14 cellular contexts compared by ENCODE assay signal in genomic region chr17:77090476-77090875, GRCh38. TPM values are rescaled to one million over a fixed set of nuclear protein-coding genes. Genes with fewer than 3 reads are reported as not detected.
A peak's percentile ranks its signal among the peaks of the same experiment; 100 is the strongest.
DNase-seq lines count a peak whose midpoint lies in the region; ATAC-seq and TF ChIP-seq lines count a peak whose summit lies in the region.
"Had no signal": no experiment of that assay in that cellular context is flagged by ENCODE, and none has a peak within 500 bp of the region (broad histone marks: within the 10 kb centered on the region; RNA-seq: fewer than 3 reads in every experiment).

No MANE protein-coding gene starts in this region.

- H3K9me3 ChIP-seq in Loucy (ENCODE audit: insufficient read depth, low read depth, low read length) (no peaks in the 10 kb centered on the region), psoas muscle (no peaks in the 10 kb centered on the region)

- peaks cover 3% of the 10 kb centered on the region for H3K27me3 Mint-ChIP-seq in activated CD8-positive, alpha-beta memory T cell treated with anti-CD3 and anti-CD28 coated beads, Interleukin-2, amount 10 ng/mL, durations not matched to agents 7 days and 5 days
- peaks cover 3% of the 10 kb centered on the region for H3K27me3 Mint-ChIP-seq in activated naive CD8-positive, alpha-beta T cell treated with anti-CD3 and anti-CD28 coated beads, Interleukin-2, amount 10 ng/mL, durations not matched to agents 7 days and 5 days

- no peaks in the 10 kb centered on the region for H3K9me3 Mint-ChIP-seq in activated CD8-positive, alpha-beta memory T cell treated with anti-CD3 and anti-CD28 coated beads, Interleukin-2, amount 10 ng/mL, durations not matched to agents 7 days and 5 days (ENCODE audit: low read depth)
- H3K9me3 Mint-ChIP-seq in activated naive CD8-positive, alpha-beta T cell treated with anti-CD3 and anti-CD28 coated beads, Interleukin-2, amount 10 ng/mL, durations not matched to agents 7 days and 5 days, result no peaks in the 10 kb centered on the region

- H3K4me1 Mint-ChIP-seq in activated CD8-positive, alpha-beta memory T cell treated with anti-CD3 and anti-CD28 coated beads, Interleukin-2, amount 10 ng/mL, durations not matched to agents 7 days and 5 days, result peaks cover 64% of the 10 kb centered on the region
- peaks cover 40% of the 10 kb centered on the region for H3K4me1 Mint-ChIP-seq in activated naive CD8-positive, alpha-beta T cell treated with anti-CD3 and anti-CD28 coated beads, Interleukin-2, amount 10 ng/mL, durations not matched to agents 7 days and 5 days

- H3K9ac ChIP-seq in Loucy (ENCODE audit: low read depth, low read length, poor library complexity, severe bottlenecking), result peak overlapping the region; percentile 97

- TF ChIP-seq CTCF in Loucy (conservative IDR thresholded peaks at IDR 0.05; ENCODE audit: low read length) (no peak), psoas muscle (IDR thresholded peaks at IDR 0.05) (no peak)

- H3K4me3 ChIP-seq in Loucy (ENCODE audit: low read length, poor library complexity, severe bottlenecking) (peak overlapping the region; percentile 89), psoas muscle (peak overlapping the region; percentile 93)

- no peak for ATAC-seq in activated CD8-positive, alpha-beta memory T cell treated with anti-CD3 and anti-CD28 coated beads, Interleukin-2, amount 10 ng/mL, durations not matched to agents 7 days and 5 days
- no peak for ATAC-seq in activated naive CD8-positive, alpha-beta T cell treated with anti-CD3 and anti-CD28 coated beads, Interleukin-2, amount 10 ng/mL, durations not matched to agents 7 days and 5 days (ENCODE audit: low read depth)
- ATAC-seq in psoas muscle, result no peak
- ATAC-seq: esophagus mucosa, Right ventricle myocardium inferior had no signal

- H3K4me2 ChIP-seq in Loucy (ENCODE audit: low read depth, low read length, poor library complexity, severe bottlenecking), result peak overlapping the region; percentile 87

- H4K20me1 ChIP-seq in Loucy (ENCODE audit: insufficient read depth, low read length, poor library complexity, severe bottlenecking), result peaks cover 3% of the 10 kb centered on the region

- peak overlapping the region; percentile 69 for H3K27ac Mint-ChIP-seq in activated CD8-positive, alpha-beta memory T cell treated with anti-CD3 and anti-CD28 coated beads, Interleukin-2, amount 10 ng/mL, durations not matched to agents 7 days and 5 days
- peak overlapping the region; percentile 63 for H3K27ac Mint-ChIP-seq in activated naive CD8-positive, alpha-beta T cell treated with anti-CD3 and anti-CD28 coated beads, Interleukin-2, amount 10 ng/mL, durations not matched to agents 7 days and 5 days

- H3K79me2 ChIP-seq in Loucy (ENCODE audit: insufficient read depth, low read length), result peaks cover 55% of the 10 kb centered on the region

- no peak overlapping the region for H2AFZ ChIP-seq in Loucy (ENCODE audit: low read length)

- peak overlapping the region; percentile 82 for H3K4me3 Mint-ChIP-seq in activated CD8-positive, alpha-beta memory T cell treated with anti-CD3 and anti-CD28 coated beads, Interleukin-2, amount 10 ng/mL, durations not matched to agents 7 days and 5 days
- peak overlapping the region; percentile 51 for H3K4me3 Mint-ChIP-seq in activated naive CD8-positive, alpha-beta T cell treated with anti-CD3 and anti-CD28 coated beads, Interleukin-2, amount 10 ng/mL, durations not matched to agents 7 days and 5 days

- WGBS in psoas muscle, 3 donors, result 63 to 83% (median 74%) methylated on average over 5 of the region's 5 CpGs

- no peak for DNase-seq in activated CD8-positive, alpha-beta memory T cell treated with anti-CD3 and anti-CD28 coated beads, Interleukin-2, amount 10 ng/mL, durations not matched to agents 7 days and 5 days
- no peak for DNase-seq in activated CD8-positive, alpha-beta memory T cell treated with anti-CD3 and anti-CD28 coated beads, Interleukin-2, amount 50 U/mL, for 4 hours
- DNase-seq in activated naive CD8-positive, alpha-beta T cell treated with anti-CD3 and anti-CD28 coated beads, Interleukin-2, amount 10 ng/mL, durations not matched to agents 7 days and 5 days, result no peak
- no peak for DNase-seq in psoas muscle
- DNase-seq in pons (ENCODE audit: low spot score), result no peak
- DNase-seq in MV-4-11 (lab: John Stamatoyannopoulos, UW), result no peak
- DNase-seq in activated CD8-positive, alpha-beta memory T cell treated with anti-CD3 and anti-CD28 coated beads for 24 hours, result no peak
- DNase-seq: ACHN; activated effector memory CD4-positive, alpha-beta T cell treated with anti-CD3 and anti-CD28 coated beads, Interleukin-2, amount 50 U/mL, for 16 hours; hippocampal formation; NCI-H446 treated with DMSO at 0.1 percent for 48 hours had no signal

- intact Hi-C loops in psoas muscle (cut with DNase I), result no loop called here

- POLR2A ChIA-PET in activated naive CD8-positive, alpha-beta T cell treated with anti-CD3 and anti-CD28 coated beads, Interleukin-2, amount 10 ng/mL, durations not matched to agents 7 days and 5 days (lab: Charles Lee), result interaction anchor here (0.6 to 0.7 kb wide), 3 partner anchors 11 to 364 kb away, joined by 3 to 6 read pairs (median 5); no protein-coding TSS in a partner anchor

- H3K36me3 Mint-ChIP-seq in activated CD8-positive, alpha-beta memory T cell treated with anti-CD3 and anti-CD28 coated beads, Interleukin-2, amount 10 ng/mL, durations not matched to agents 7 days and 5 days, result peaks cover 46% of the 10 kb centered on the region
- H3K36me3 Mint-ChIP-seq in activated naive CD8-positive, alpha-beta T cell treated with anti-CD3 and anti-CD28 coated beads, Interleukin-2, amount 10 ng/mL, durations not matched to agents 7 days and 5 days, result peaks cover 25% of the 10 kb centered on the region

- H3F3A ChIP-seq in Loucy (ENCODE audit: low read depth), result peaks cover 4% of the 10 kb centered on the region

- no peaks in the 10 kb centered on the region for H3K9me2 ChIP-seq in Loucy (replicated peaks; ENCODE audit: low read depth, low read length)

- H3K4me1 ChIP-seq in Loucy (ENCODE audit: insufficient read depth, low read length, poor library complexity, severe bottlenecking) (peaks cover 45% of the 10 kb centered on the region), psoas muscle (peaks cover 49% of the 10 kb centered on the region)

- peak overlapping the region; percentile 19 for H3K27ac ChIP-seq in psoas muscle

- CTCF ChIA-PET in activated CD8-positive, alpha-beta memory T cell treated with anti-CD3 and anti-CD28 coated beads, Interleukin-2, amount 10 ng/mL, durations not matched to agents 7 days and 5 days (lab: Charles Lee), result interaction anchor here (0.9 to 1.6 kb wide), 4 partner anchors 11 to 152 kb away, joined by 3 to 4 read pairs (median 4); no protein-coding TSS in a partner anchor

- H3K36me3 ChIP-seq in Loucy (ENCODE audit: insufficient read depth, low read length) (peaks cover 21% of the 10 kb centered on the region), psoas muscle (ENCODE audit: insufficient read depth in 1 of 2, low read depth in 1 of 2) (peaks cover 12 to 61% of the 10 kb centered on the region in 2 donors)

- no peaks in the 10 kb centered on the region for H3K27me3 ChIP-seq in Loucy (ENCODE audit: insufficient read depth, low read length, poor library complexity, severe bottlenecking)
- no peaks in the 10 kb centered on the region for H3K27me3 ChIP-seq in psoas muscle (ENCODE audit: insufficient read depth in 3 of 3, low read length in 2 of 3)

RNA-seq across cellular contexts. Expression of gene SEC14L1, which starts 50.3 kb away (rescaled TPM):
- 100 to 1,000 TPM in 1 of 2 experiments, 10 to 100 TPM in 1; 98.5 to 146 TPM for total RNA-seq in activated CD8-positive, alpha-beta memory T cell treated with anti-CD3 and anti-CD28 coated beads, Interleukin-2, amount 10 ng/mL, durations not matched to agents 7 days and 5 days
- total RNA-seq in activated naive CD8-positive, alpha-beta T cell treated with anti-CD3 and anti-CD28 coated beads, Interleukin-2, amount 10 ng/mL, durations not matched to agents 7 days and 5 days, result 10 to 100 TPM; 74.6 to 77.5 TPM
- 10 to 100 TPM; 68.7 to 98.9 (median 73.0) TPM for total RNA-seq in psoas muscle
- 10 to 100 TPM; 38.6 to 84.2 (median 43.2) TPM for polyA plus RNA-seq in psoas muscle
